8 cellular contexts compared by ENCODE assay signal in the genomic region with DNA sequence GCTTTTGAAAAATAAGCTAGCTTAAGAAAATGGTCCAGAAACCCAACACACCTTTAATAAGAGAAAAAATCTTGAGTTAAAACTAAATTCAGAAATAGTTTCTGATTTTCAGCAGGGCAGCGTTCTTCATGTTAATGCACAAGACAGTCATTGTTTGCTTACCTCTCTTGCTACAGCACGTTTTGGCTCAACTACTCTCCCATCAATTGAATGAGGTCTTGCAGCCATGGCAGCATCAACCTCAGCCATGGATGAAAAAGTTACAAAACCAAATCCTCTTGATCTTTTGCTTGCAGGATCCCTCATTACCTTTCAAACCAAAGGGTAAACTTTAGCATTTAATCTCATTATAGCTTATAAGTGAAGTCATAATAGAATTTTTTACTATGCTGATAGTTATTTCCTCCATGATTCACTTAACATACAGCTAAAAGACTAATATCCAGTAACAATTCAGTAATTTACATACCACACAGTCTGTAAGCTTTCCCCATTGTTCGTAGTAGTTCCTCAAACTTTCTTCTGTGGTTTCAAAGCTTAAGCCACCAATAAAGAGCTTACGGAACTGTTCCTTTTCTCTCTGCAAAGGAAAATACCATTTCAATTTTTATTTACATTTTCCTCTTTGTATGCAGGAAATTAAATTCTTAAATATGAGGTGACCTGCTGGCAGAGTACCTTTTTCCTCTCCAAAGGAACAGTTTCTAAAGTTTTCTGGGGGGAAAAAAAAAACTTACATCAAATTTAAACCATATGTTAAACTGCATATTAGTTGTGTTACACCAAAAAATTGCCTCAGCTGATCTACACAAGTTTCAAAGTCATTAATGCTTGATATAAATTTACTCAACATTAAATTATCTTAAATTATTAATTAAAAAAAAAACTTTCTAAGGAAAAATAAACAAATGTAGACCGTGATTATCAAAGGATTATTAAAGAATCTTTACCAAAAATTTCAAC. TPM values are rescaled to one million over a fixed set of nuclear protein-coding genes. Genes with fewer than 3 reads are reported as not detected.
DNase-seq lines count a peak whose midpoint lies in the region; ATAC-seq and TF ChIP-seq lines count a peak whose summit lies in the region.

No MANE protein-coding gene starts in this region.

- no peaks in the 10 kb centered on the region for H3K27me3 Mint-ChIP-seq in IgD-negative memory B cell

- TF ChIP-seq CTCF in AG10803 (conservative IDR thresholded peaks at IDR 0.05; ENCODE audit: low read length) (no peak), adrenal gland (IDR thresholded peaks at IDR 0.05) (no peak)

- peaks cover 18% of the 10 kb centered on the region for H3K36me3 Mint-ChIP-seq in IgD-negative memory B cell

- ATAC-seq in HG02885 (IDR thresholded peaks at IDR 0.05; ENCODE audit: poor library complexity, unreplicated experiment), result no peak

- peak overlapping the region; percentile 98 to 100 (median 99) for H3K4me3 Mint-ChIP-seq in IgD-negative memory B cell

- H3K4me1 Mint-ChIP-seq in IgD-negative memory B cell, result peaks cover 45 to 64% (median 45%) of the 10 kb centered on the region in 3 donors

- peak overlapping the region; percentile 99 to 100 (median 100) for H3K27ac Mint-ChIP-seq in IgD-negative memory B cell

- H3K4me1 ChIP-seq in adrenal gland (replicated peaks in 1 of 2), result peaks cover 33 to 55% of the 10 kb centered on the region in 2 donors

- H3K4me3 ChIP-seq in AG10803 (ENCODE audit: low read length) (peak overlapping the region; percentile 95), adrenal gland (peak overlapping the region in 1 of 4 donors; percentile 60)

- H3K27me3 ChIP-seq in adrenal gland, result no peaks in the 10 kb centered on the region

- H3K9me3 Mint-ChIP-seq in IgD-negative memory B cell, result peaks cover 0 to 2% (median 0%) of the 10 kb centered on the region in 3 donors

- no peaks in the 10 kb centered on the region for H3K9me3 ChIP-seq in adrenal gland (replicated peaks in 1 of 3)

- DNase-seq in AG10803 (ENCODE audit: low read depth) (no peak), adrenal gland (no peak), midbrain (lab: John Stamatoyannopoulos, UW) (peak; percentile 13), NCI-H1930 (lab: John Stamatoyannopoulos, UW) (no peak), occipital lobe (lab: John Stamatoyannopoulos, UW) (no peak)
- DNase-seq in stimulated activated CD4-positive, alpha-beta T cell treated with anti-CD3 and anti-CD28 coated beads, Interleukin-4, amount 100 ng/mL, for 1 hour, result no peak

- TF ChIP-seq POLR2A in adrenal gland (IDR thresholded peaks at IDR 0.05), result no peak

- H3K27ac ChIP-seq in adrenal gland, result peak overlapping the region in 3 of 5 donors; percentile 32 to 100 (median 99)

- WGBS in adrenal gland, 4 donors, result 9 to 12% (median 11%) methylated on average over 5 of the region's 5 CpGs

- intact Hi-C loops in adrenal gland (cut with DNase I), result no loop called here

- peaks cover 0 to 55% of the 10 kb centered on the region in 2 donors for H3K36me3 ChIP-seq in adrenal gland (replicated peaks in 1 of 2)

RNA-seq across cellular contexts. Expression of a gene that starts 3.1 kb away (rescaled TPM):
- polyA plus RNA-seq in IgD-negative memory B cell (708 TPM), adrenal gland (1,000 to 10,000 TPM in 2 of 3 donors, 100 to 1,000 TPM in 1; 987 to 1,201 (median 1,150) TPM)
- total RNA-seq in adrenal gland (100 to 1,000 TPM in 7 of 8 donors, 10 to 100 TPM in 1; 98.1 to 413 (median 267) TPM), occipital lobe (146 TPM)

RNA-seq across cellular contexts. Expression of a gene that starts 4.1 kb away (rescaled TPM):
- polyA plus RNA-seq in IgD-negative memory B cell (68.7 TPM), adrenal gland (100 to 1,000 TPM in 1 of 3 donors, 10 to 100 TPM in 2; 67.4 to 203 (median 74.1) TPM)
- total RNA-seq in adrenal gland (100 to 1,000 TPM in 4 of 8 donors, 10 to 100 TPM in 4; 35.2 to 164 (median 87.8) TPM), occipital lobe (201 TPM)

RNA-seq across cellular contexts. Expression of a gene that starts 45.4 kb away (rescaled TPM):
- polyA plus RNA-seq in IgD-negative memory B cell, result 4.9 TPM
- total RNA-seq in adrenal gland, result 1 to 10 TPM in 4 of 8 donors, under 1 TPM in 4; 0.16 to 4.0 (median 0.96) TPM
- polyA plus RNA-seq in adrenal gland, result under 1 TPM; 0.48 to 0.77 (median 0.60) TPM
- total RNA-seq in occipital lobe, result 19.2 TPM
